8 cellular contexts compared by ENCODE assay signal in the genomic region with DNA sequence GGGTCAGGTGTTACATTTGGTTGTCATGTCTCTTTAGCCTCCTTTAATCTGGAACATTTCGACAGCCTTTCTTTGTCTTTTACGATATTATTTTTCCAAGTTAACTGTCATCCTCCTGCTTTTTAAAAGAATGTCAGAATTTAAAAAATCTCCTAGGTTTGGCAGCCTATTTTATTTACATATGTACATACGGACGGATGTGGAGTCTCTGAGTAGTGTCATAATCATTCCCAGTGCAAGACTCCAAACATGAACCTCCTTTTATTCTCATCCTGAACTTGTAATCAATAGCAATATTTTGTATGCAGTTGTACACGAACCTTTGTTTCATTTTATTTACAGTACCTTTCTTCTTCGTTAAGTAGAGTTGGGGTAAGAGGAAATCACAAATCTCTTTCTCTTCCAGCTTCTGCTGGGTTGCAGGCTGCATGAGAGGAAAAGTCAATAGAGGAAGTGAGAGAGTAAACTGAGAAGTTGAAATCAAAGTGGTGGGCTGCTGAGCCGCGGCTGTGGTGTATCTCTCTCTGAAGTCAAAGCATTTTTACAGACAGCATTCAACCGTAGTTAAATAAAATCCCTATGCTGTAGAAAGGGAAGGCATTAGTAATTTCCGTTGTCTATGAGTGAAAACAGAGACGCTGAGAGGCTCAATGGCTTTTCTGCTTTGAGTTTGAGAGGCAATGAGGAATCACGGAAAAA. TPM values are rescaled to one million over a fixed set of nuclear protein-coding genes. Genes with fewer than 3 reads are reported as not detected.
A peak's percentile ranks its signal among the peaks of the same experiment; 100 is the strongest.
DNase-seq lines count a peak whose midpoint lies in the region; ATAC-seq and TF ChIP-seq lines count a peak whose summit lies in the region.

No MANE protein-coding gene starts in this region.

- ATAC-seq in activated CD8-positive, alpha-beta memory T cell treated with anti-CD3 and anti-CD28 coated beads, Interleukin-2, amount 10 ng/mL, durations not matched to agents 7 days and 5 days: no peak

- peaks cover 7% of the 10 kb centered on the region; the same call in 1 of the 2 replicates for H3K4me1 ChIP-seq in MM.1S (ENCODE audit: low read length)

- H3K27me3 Mint-ChIP-seq in activated CD8-positive, alpha-beta memory T cell treated with anti-CD3 and anti-CD28 coated beads, Interleukin-2, amount 10 ng/mL, durations not matched to agents 7 days and 5 days: peaks cover 7% of the 10 kb centered on the region

- H3K9me3 Mint-ChIP-seq in activated CD8-positive, alpha-beta memory T cell treated with anti-CD3 and anti-CD28 coated beads, Interleukin-2, amount 10 ng/mL, durations not matched to agents 7 days and 5 days (ENCODE audit: low read depth): no peaks in the 10 kb centered on the region

- H3K9me3 ChIP-seq in MM.1S (replicated peaks; ENCODE audit: insufficient read depth, low read length): no peaks in the 10 kb centered on the region

- H3K36me3 Mint-ChIP-seq in activated CD8-positive, alpha-beta memory T cell treated with anti-CD3 and anti-CD28 coated beads, Interleukin-2, amount 10 ng/mL, durations not matched to agents 7 days and 5 days: no peaks in the 10 kb centered on the region

- peaks cover 14% of the 10 kb centered on the region for H3K4me1 Mint-ChIP-seq in activated CD8-positive, alpha-beta memory T cell treated with anti-CD3 and anti-CD28 coated beads, Interleukin-2, amount 10 ng/mL, durations not matched to agents 7 days and 5 days

- H3K27ac ChIP-seq in MM.1S (ENCODE audit: low read length): no peak overlapping the region
- H3K27ac ChIP-seq in dorsolateral prefrontal cortex: no peak overlapping the region

- no peaks in the 10 kb centered on the region for H3K27me3 ChIP-seq in MM.1S (replicated peaks; ENCODE audit: insufficient read depth, low read length)
- peaks cover 0 to 47% (median 5%) of the 10 kb centered on the region in 45 donors for H3K27me3 ChIP-seq in dorsolateral prefrontal cortex

- peak overlapping the region; percentile 50 for H3K4me2 ChIP-seq in MM.1S (ENCODE audit: low read depth, low read length)

- H4K20me1 ChIP-seq in MM.1S (ENCODE audit: insufficient read depth, low read length): no peaks in the 10 kb centered on the region

- H3K79me2 ChIP-seq in MM.1S (ENCODE audit: low read length): no peaks in the 10 kb centered on the region

- no peaks in the 10 kb centered on the region for H3K36me3 ChIP-seq in MM.1S (replicated peaks; ENCODE audit: insufficient read depth, low read length)

- H3F3A ChIP-seq in MM.1S (ENCODE audit: insufficient read depth, low read length): 0 out of 2 replicates have a peak, but pooled peaks cover 3% of the 10 kb centered on the region

- no peak overlapping the region for H3K27ac Mint-ChIP-seq in activated CD8-positive, alpha-beta memory T cell treated with anti-CD3 and anti-CD28 coated beads, Interleukin-2, amount 10 ng/mL, durations not matched to agents 7 days and 5 days

- TF ChIP-seq CTCF in MM.1S (IDR thresholded peaks at IDR 0.05; ENCODE audit: low read length) (no peak), dorsolateral prefrontal cortex (IDR thresholded peaks at IDR 0.05 in 54 of 56, conservative IDR thresholded peaks at IDR 0.05 in 2 of 56; ENCODE audit: low read depth in 1 of 56, partially characterized antibody in 56 of 56) (no peak)

- H3K9ac ChIP-seq in MM.1S (ENCODE audit: low read length): no peak overlapping the region

- H2AFZ ChIP-seq in MM.1S (ENCODE audit: low read length): no peak overlapping the region

- H3K9me2 ChIP-seq in MM.1S (replicated peaks; ENCODE audit: insufficient read depth, low read length): no peaks in the 10 kb centered on the region

- CTCF ChIA-PET in activated CD8-positive, alpha-beta memory T cell treated with anti-CD3 and anti-CD28 coated beads, Interleukin-2, amount 10 ng/mL, durations not matched to agents 7 days and 5 days (lab: Charles Lee): no interaction called here

- H3K4me3 Mint-ChIP-seq in activated CD8-positive, alpha-beta memory T cell treated with anti-CD3 and anti-CD28 coated beads, Interleukin-2, amount 10 ng/mL, durations not matched to agents 7 days and 5 days: peak overlapping the region; percentile 6

- H3K4me3 ChIP-seq in MM.1S (ENCODE audit: low read length): peak overlapping the region; percentile 17; the same call in 1 of the 2 replicates
- no peak overlapping the region for H3K4me3 ChIP-seq in dorsolateral prefrontal cortex

- no peak for DNase-seq in activated CD8-positive, alpha-beta memory T cell treated with anti-CD3 and anti-CD28 coated beads, Interleukin-2, amount 10 ng/mL, durations not matched to agents 7 days and 5 days
- DNase-seq in activated CD8-positive, alpha-beta memory T cell treated with anti-CD3 and anti-CD28 coated beads for 24 hours: no peak
- peak; percentile 2 for DNase-seq in HCEC 1CT
- peak; percentile 21 for DNase-seq in MM.1S
- peak; percentile 8 for DNase-seq in central memory CD4-positive, alpha-beta T cell
- no peak for DNase-seq in NCI-H446 treated with DMSO at 0.1 percent for 48 hours (lab: John Stamatoyannopoulos, UW)
- DNase-seq in dorsolateral prefrontal cortex: no peak
- no peak for DNase-seq in dermis blood vessel endothelial cell

- intact Hi-C loops in dorsolateral prefrontal cortex (cut with DNase I): no loop called here

RNA-seq across cellular contexts. Expression of gene RPS6KA3, which starts 53.9 kb away (rescaled TPM):
- total RNA-seq in activated CD8-positive, alpha-beta memory T cell treated with anti-CD3 and anti-CD28 coated beads, Interleukin-2, amount 10 ng/mL, durations not matched to agents 7 days and 5 days: 10 to 100 TPM; 60.5 to 79.9 TPM
- total RNA-seq in dorsolateral prefrontal cortex (10 to 100 TPM; 17.2 to 40.7 (median 31.3) TPM), dermis blood vessel endothelial cell (156 and 182 TPM in 2 replicates)

Comparison
In these comparisons a context has a peak if more than half of its experiments do, and no peak if none do; other contexts are left out.
1. DNase-seq: peak in HCEC 1CT (single experiment), MM.1S (single experiment) and central memory CD4-positive, alpha-beta T cell (single experiment); none in activated CD8-positive, alpha-beta memory T cell treated with anti-CD3 and anti-CD28 coated beads, Interleukin-2, amount 10 ng/mL, durations not matched to agents 7 days and 5 days (single experiment), activated CD8-positive, alpha-beta memory T cell treated with anti-CD3 and anti-CD28 coated beads for 24 hours (single experiment), NCI-H446 treated with DMSO at 0.1 percent for 48 hours (single experiment), dorsolateral prefrontal cortex (0 of 10) and dermis blood vessel endothelial cell (single experiment).